In genomic region chr14:75277000-75277795, GRCh38 we compare ENCODE assay signal across 8 cellular contexts. TPM values are rescaled to one million over a fixed set of nuclear protein-coding genes. Genes with fewer than 3 reads are reported as not detected.
DNase-seq lines count a peak whose midpoint lies in the region; ATAC-seq and TF ChIP-seq lines count a peak whose summit lies in the region.

No MANE protein-coding gene starts in this region.

- H3K27ac Mint-ChIP-seq in naive B cell, result peak overlapping the region; percentile 98 to 100 (median 100)

- peaks cover 8 to 26% of the 10 kb centered on the region in 2 donors for H3K36me3 Mint-ChIP-seq in naive B cell

- TF ChIP-seq CTCF in fibroblast of villous mesenchyme (IDR thresholded peaks at IDR 0.05; ENCODE audit: insufficient read depth, low read depth, low read length), result no peak
- TF ChIP-seq CTCF in upper lobe of left lung (IDR thresholded peaks at IDR 0.05), result peak in 3 of 6 experiments; percentile 25 to 56 (median 40)

- H3K36me3 ChIP-seq in HUES6 (ENCODE audit: control insufficient read depth, insufficient read depth, low read length), result peaks cover 17% of the 10 kb centered on the region
- peaks cover 6 to 27% (median 21%) of the 10 kb centered on the region in 4 donors for H3K36me3 ChIP-seq in upper lobe of left lung

- H3K9me3 Mint-ChIP-seq in naive B cell, result peaks cover 0 to 3% (median 0%) of the 10 kb centered on the region in 7 donors

- DNase-seq in DMS153 treated with DMSO at 0.1 percent for 48 hours (lab: John Stamatoyannopoulos, UW; ENCODE audit: unreplicated experiment), result peak; percentile 71
- peak; percentile 83 for DNase-seq in OCI-M1 (lab: John Stamatoyannopoulos, UW)
- peak; percentile 54 for DNase-seq in activated gamma-delta T cell treated with Interleukin-2 at 50 U/mL for 16 hours
- peak; percentile 97 for DNase-seq in fibroblast of villous mesenchyme (ENCODE audit: low read depth)
- DNase-seq in naive B cell, result peak; percentile 86
- peak; percentile 93 to 97 for DNase-seq in upper lobe of left lung

- peak overlapping the region; percentile 82 for H3K9ac ChIP-seq in HUES6 (ENCODE audit: low read length)

- H3K27ac ChIP-seq in HUES6 (ENCODE audit: low read depth, low read length) (peak overlapping the region; percentile 57; the same call in 1 of the 2 replicates), upper lobe of left lung (peak overlapping the region; percentile 96 to 99 (median 98))

- H3K4me1 ChIP-seq in HUES6 (ENCODE audit: control insufficient read depth, insufficient read depth, low read length), result peaks cover 16% of the 10 kb centered on the region
- H3K4me1 ChIP-seq in upper lobe of left lung, result peaks cover 37 to 68% (median 50%) of the 10 kb centered on the region in 4 donors

- H3K4me3 ChIP-seq in HUES6 (ENCODE audit: low read depth, low read length) (peak overlapping the region; percentile 85), fibroblast of villous mesenchyme (ENCODE audit: low read depth, low read length) (peak overlapping the region; percentile 66), upper lobe of left lung (peak overlapping the region; percentile 37 to 92 (median 78))

- no peaks in the 10 kb centered on the region for H3K9me3 ChIP-seq in HUES6 (ENCODE audit: control insufficient read depth, insufficient read depth, low read depth, low read length)
- no peaks in the 10 kb centered on the region for H3K9me3 ChIP-seq in upper lobe of left lung

- H3K27me3 Mint-ChIP-seq in naive B cell, result peaks cover 23 to 45% (median 24%) of the 10 kb centered on the region in 3 donors

- H3K27me3 ChIP-seq in HUES6 (ENCODE audit: control insufficient read depth, insufficient read depth, low read length) (peaks cover 21% of the 10 kb centered on the region), upper lobe of left lung (no peaks in the 10 kb centered on the region)

- peak; percentile 18 to 20 for ATAC-seq in naive B cell (ENCODE audit: low read depth in 2 of 2)
- peak; percentile 67 to 73 for ATAC-seq in upper lobe of left lung (ENCODE audit: low FRiP score in 2 of 2)
- ATAC-seq in HG02798 (IDR thresholded peaks at IDR 0.05; ENCODE audit: poor library complexity, unreplicated experiment), result no peak

- peak in 2 of 4 donors; percentile 59 to 72 for TF ChIP-seq EP300 in upper lobe of left lung (IDR thresholded peaks at IDR 0.05)

- peak overlapping the region; percentile 81 to 96 (median 95) for H3K4me3 Mint-ChIP-seq in naive B cell

- 0 to 1% methylated on average over 20 to 38 of the region's 81 CpGs for WGBS in upper lobe of left lung, 2 donors

- peaks cover 58 to 74% (median 62%) of the 10 kb centered on the region in 3 donors for H3K4me1 Mint-ChIP-seq in naive B cell

- TF ChIP-seq POLR2A in upper lobe of left lung (IDR thresholded peaks at IDR 0.05), result peak in 3 of 4 donors; percentile 80 to 98 (median 96)

RNA-seq across cellular contexts. Expression of gene FOS, which starts 1.4 kb away (rescaled TPM):
- total RNA-seq in fibroblast of villous mesenchyme, result 108 and 122 TPM in 2 replicates
- polyA plus RNA-seq in naive B cell (ENCODE audit: low read depth in 6 of 6), result 1,000 to 10,000 TPM in 5 of 6 donors, 100 to 1,000 TPM in 1; 863 to 3,933 (median 2,927) TPM
- 1,000 to 10,000 TPM in 1 of 6 donors, 100 to 1,000 TPM in 5; 386 to 1,146 (median 633) TPM for total RNA-seq in upper lobe of left lung
